Comparison of ENCODE assay signal across 34 cellular contexts in genomic region chr4:74516321-74516720, GRCh38.
DNase-seq lines count a peak whose midpoint lies in the region; ATAC-seq and TF ChIP-seq lines count a peak whose summit lies in the region.
"Had no signal": no experiment of that assay in that cellular context is flagged by ENCODE, and none has a peak within 500 bp of the region (broad histone marks: within the 10 kb centered on the region; RNA-seq: fewer than 3 reads in every experiment).

No MANE protein-coding gene starts in this region.

- ATAC-seq in upper lobe of left lung (ENCODE audit: low FRiP score in 2 of 2), result no peak
- ATAC-seq: CD8-positive, alpha-beta T cell; gastroesophageal sphincter; GM12878; PC-3; Right ventricle myocardium inferior; sciatic nerve; SK-N-SH treated with all-trans-retinoic acid at 6 μM for 48 hours had no signal

- no peaks in the 10 kb centered on the region for H3K79me2 ChIP-seq in OCI-LY7 (ENCODE audit: insufficient read depth, low read depth, low read length)
- H3K79me2 ChIP-seq: hepatocyte had no signal

- no peak for TF ChIP-seq POLR2A in upper lobe of left lung (IDR thresholded peaks at IDR 0.05)

- H3K9me2 ChIP-seq in OCI-LY7 (ENCODE audit: insufficient read depth, low read length), result no peaks in the 10 kb centered on the region

- H4K91ac ChIP-seq in mesenchymal stem cell (ENCODE audit: low read length), result no peak overlapping the region

- H3K4me1 ChIP-seq in mesenchymal stem cell (ENCODE audit: control insufficient read depth, insufficient read depth, low read depth, low read length), result no peaks in the 10 kb centered on the region
- no peaks in the 10 kb centered on the region for H3K4me1 ChIP-seq in upper lobe of left lung
- no peaks in the 10 kb centered on the region for H3K4me1 ChIP-seq in OCI-LY7 (ENCODE audit: insufficient read depth, low read length, poor library complexity, severe bottlenecking)
- H3K4me1 ChIP-seq: BE2C, breast epithelium, colonic mucosa, gastroesophageal sphincter, tibial artery had no signal

- H3K4me2 ChIP-seq in mesenchymal stem cell (ENCODE audit: low read length, poor library complexity, severe bottlenecking), result no peak overlapping the region
- H3K4me2 ChIP-seq in OCI-LY7 (ENCODE audit: low read length), result no peak overlapping the region
- H3K4me2 ChIP-seq: hepatocyte had no signal

- H3K23ac ChIP-seq in mesenchymal stem cell (ENCODE audit: low read length in 2 of 2), result no peak overlapping the region

- no peak overlapping the region for H4K8ac ChIP-seq in mesenchymal stem cell (ENCODE audit: low read length)

- no peak for TF ChIP-seq EP300 in upper lobe of left lung (IDR thresholded peaks at IDR 0.05)

- H3K27ac ChIP-seq in epithelial cell of prostate, result peak overlapping the region; percentile 12
- no peak overlapping the region for H3K27ac ChIP-seq in mesenchymal stem cell (ENCODE audit: low read length, poor library complexity, severe bottlenecking)
- H3K27ac ChIP-seq in upper lobe of left lung, result no peak overlapping the region
- H3K27ac ChIP-seq in OCI-LY7 (ENCODE audit: low read depth, low read length, poor library complexity, severe bottlenecking), result no peak overlapping the region
- H3K27ac ChIP-seq: breast epithelium, colonic mucosa, gastroesophageal sphincter, hepatocyte, neutrophil, tibial artery had no signal

- CTCF ChIA-PET in OCI-LY7 (lab: Charles Lee; ENCODE audit: unreplicated experiment), result no interaction called here

- H2BK12ac ChIP-seq in mesenchymal stem cell (ENCODE audit: low read length in 2 of 2), result no peak overlapping the region

- intact Hi-C loops in OCI-LY7 (cut with micrococcal nuclease; ENCODE audit: unreplicated experiment), result no loop called here

- no peak overlapping the region for H3K9ac ChIP-seq in mesenchymal stem cell (ENCODE audit: low read length)

- no peak overlapping the region for H3K14ac ChIP-seq in mesenchymal stem cell (ENCODE audit: low read length in 2 of 2)

- no peaks in the 10 kb centered on the region for H3K27me3 ChIP-seq in mesenchymal stem cell (ENCODE audit: control insufficient read depth in 1 of 2, insufficient read depth in 1 of 2, low read length in 2 of 2)
- H3K27me3 ChIP-seq in upper lobe of left lung, result no peaks in the 10 kb centered on the region
- H3K27me3 ChIP-seq: BE2C, breast epithelium, colonic mucosa, gastroesophageal sphincter, hepatocyte, neutrophil, tibial artery had no signal

- no peak overlapping the region for H2BK15ac ChIP-seq in mesenchymal stem cell (ENCODE audit: low read depth, poor library complexity, severe bottlenecking)

- BruUV-seq in OCI-LY7 (replicated peaks; lab: Mats Ljungman, UMichigan), result no TSS peak

- H3K4ac ChIP-seq in mesenchymal stem cell (ENCODE audit: low read depth in 1 of 2, low read length in 2 of 2), result no peak overlapping the region

- no peak overlapping the region for H3K18ac ChIP-seq in mesenchymal stem cell (ENCODE audit: low read depth in 1 of 2, low read length in 2 of 2)

- POLR2A ChIA-PET in OCI-LY7 (lab: Charles Lee), result no interaction called here

- no peak overlapping the region for H2BK5ac ChIP-seq in mesenchymal stem cell (ENCODE audit: low read depth, low read length, poor library complexity, severe bottlenecking)

- H3K4me3 ChIP-seq in mesenchymal stem cell (ENCODE audit: insufficient read depth in 1 of 2, low read depth in 1 of 2, low read length in 2 of 2), result no peak overlapping the region
- H3K4me3 ChIP-seq in upper lobe of left lung, result no peak overlapping the region
- H3K4me3 ChIP-seq in OCI-LY7 (ENCODE audit: low read depth, low read length, poor library complexity, severe bottlenecking), result no peak overlapping the region
- H3K4me3 ChIP-seq: breast epithelium, colonic mucosa, gastroesophageal sphincter, GM12878, hepatocyte, tibial artery had no signal

- H3K36me3 ChIP-seq in mesenchymal stem cell (ENCODE audit: control insufficient read depth in 1 of 2, insufficient read depth in 2 of 2, low read depth in 1 of 2, low read length in 2 of 2) (no peaks in the 10 kb centered on the region), upper lobe of left lung (no peaks in the 10 kb centered on the region), OCI-LY7 (ENCODE audit: insufficient read depth, low read length) (no peaks in the 10 kb centered on the region)
- H3K36me3 ChIP-seq: BE2C, breast epithelium, colonic mucosa, gastroesophageal sphincter, neutrophil, tibial artery had no signal

- no peak for TF ChIP-seq CTCF in upper lobe of left lung (IDR thresholded peaks at IDR 0.05)
- TF ChIP-seq CTCF in OCI-LY7 (conservative IDR thresholded peaks at IDR 0.05; ENCODE audit: low read length), result no peak

- no peaks in the 10 kb centered on the region for H4K20me1 ChIP-seq in OCI-LY7 (ENCODE audit: insufficient read depth, low read length)

- H2AFZ ChIP-seq in mesenchymal stem cell (ENCODE audit: low read depth, low read length) (no peak overlapping the region), OCI-LY7 (ENCODE audit: low read length) (no peak overlapping the region)
- H2AFZ ChIP-seq: hepatocyte had no signal

- DNase-seq in GM03348 (ENCODE audit: low spot score) (peak; percentile 24), SW480 (ENCODE audit: low spot score) (peak; percentile 48), epithelial cell of prostate (ENCODE audit: low read depth, low spot score) (no peak), mesenchymal stem cell (peak; percentile 55), NCI-H82 treated with DMSO at 0.1 percent for 48 hours (lab: John Stamatoyannopoulos, UW; ENCODE audit: unreplicated experiment) (no peak), retina (no peak), upper lobe of left lung (no peak), OCI-LY7 (ENCODE audit: low spot score) (no peak)
- DNase-seq: activated CD4-positive, alpha-beta memory T cell treated with anti-CD3 and anti-CD28 coated beads, Interleukin-2, amount 10 ng/mL, durations not matched to agents 7 days and 5 days; activated CD4-positive, CD25-positive, alpha-beta regulatory T cell treated with anti-CD3 and anti-CD28 coated beads, Interleukin-2, amount 50 U/mL, for 72 hours; activated naive CD4-positive, alpha-beta T cell treated with anti-CD3 and anti-CD28 coated beads, Interleukin-2, amount 10 ng/mL, durations not matched to agents 7 days and 5 days; amniotic stem cell; BE2C; CD8-positive, alpha-beta T cell; colonic mucosa; effector CD8-positive, alpha-beta T cell; erythroblast; GOT3; NCI-H1105 treated with DMSO at 0.1 percent for 48 hours; NCI-H1930; NCI-H2171 treated with DMSO at 0.1 percent for 48 hours; NCI-H510A treated with DMSO at 0.1 percent for 48 hours; PC-3; stimulated activated CD4-positive, alpha-beta T cell treated with anti-CD3 and anti-CD28 coated beads, Interleukin-4, amount 100 ng/mL, for 4 hours; T-helper 2 cell; tibial artery had no signal

- no peak overlapping the region for H2AK5ac ChIP-seq in mesenchymal stem cell (ENCODE audit: low read length, severe bottlenecking)

- H2BK120ac ChIP-seq in mesenchymal stem cell (ENCODE audit: low read depth, low read length), result peak overlapping the region; percentile 8

- no peaks in the 10 kb centered on the region for H3K79me1 ChIP-seq in mesenchymal stem cell (replicated peaks; ENCODE audit: low read length, poor library complexity, severe bottlenecking)

- no peaks in the 10 kb centered on the region for H3K9me3 ChIP-seq in mesenchymal stem cell (ENCODE audit: control insufficient read depth, low read length)
- H3K9me3 ChIP-seq in upper lobe of left lung, result no peaks in the 10 kb centered on the region
- no peaks in the 10 kb centered on the region for H3K9me3 ChIP-seq in OCI-LY7 (ENCODE audit: low read length)
- H3K9me3 ChIP-seq: BE2C, breast epithelium, colonic mucosa, gastroesophageal sphincter, neutrophil, tibial artery had no signal

Comparison
In these comparisons a context has a peak if more than half of its experiments do, and no peak if none do; other contexts are left out.
1. DNase-seq: peak in GM03348 (single experiment), SW480 (single experiment) and mesenchymal stem cell (single experiment); none in epithelial cell of prostate (single experiment), NCI-H82 treated with DMSO at 0.1 percent for 48 hours (single experiment), retina (single experiment), upper lobe of left lung (0 of 2) and OCI-LY7 (single experiment).